ENCODE assay signal across 8 cellular contexts in genomic region chr14:32938719-32939253, GRCh38. TPM values are rescaled to one million over a fixed set of nuclear protein-coding genes. Genes with fewer than 3 reads are reported as not detected.
DNase-seq lines count a peak whose midpoint lies in the region; ATAC-seq, FAIRE-seq and TF ChIP-seq lines count a peak whose summit lies in the region.

Gene NPAS3, plus strand, starts transcription at chr14:32938879.

- no peaks in the 10 kb centered on the region for H3K79me2 ChIP-seq in keratinocyte (ENCODE audit: control insufficient read depth, insufficient read depth, low read length)

- H3K36me3 ChIP-seq in keratinocyte (ENCODE audit: control insufficient read depth in 2 of 2, extremely low read depth in 1 of 2, insufficient read depth in 2 of 2, low read length in 2 of 2) (no peaks in the 10 kb centered on the region), stomach (no peaks in the 10 kb centered on the region)

- H4K20me1 ChIP-seq in keratinocyte (ENCODE audit: control insufficient read depth, extremely low read depth, insufficient read depth, low read length): no peaks in the 10 kb centered on the region

- TF ChIP-seq CTCF in astrocyte of the spinal cord (IDR thresholded peaks at IDR 0.05; ENCODE audit: low read depth, low read length): no peak
- no peak for TF ChIP-seq CTCF in keratinocyte (optimal IDR thresholded peaks at IDR 0.05 in 1 of 3, IDR thresholded peaks at IDR 0.05 in 1 of 3, conservative IDR thresholded peaks at IDR 0.05 in 1 of 3; ENCODE audit: extremely low read depth in 1 of 3, insufficient read depth in 2 of 3, low read length in 3 of 3)
- no peak for TF ChIP-seq CTCF in stomach (IDR thresholded peaks at IDR 0.05)

- no peak for TF ChIP-seq EP300 in stomach (IDR thresholded peaks at IDR 0.05)

- intact Hi-C loops in stomach (cut with DNase I; ENCODE audit: low total_unique reads): no loop called here

- in situ Hi-C loops in astrocyte of the spinal cord (cut with HindIII; ENCODE audit: low sequenced_read_pairs): no loop called here

- H3K9me3 ChIP-seq in keratinocyte (ENCODE audit: control insufficient read depth, low read depth, low read length): no peaks in the 10 kb centered on the region
- H3K9me3 ChIP-seq in stomach: no peaks in the 10 kb centered on the region

- H3K4me2 ChIP-seq in keratinocyte (ENCODE audit: control insufficient read depth, extremely low read depth, insufficient read depth, low read depth, low read length): peak within 1 kb of the TSS; percentile 56

- no peak for FAIRE-seq in keratinocyte (lab: Jason Lieb, UNC)

- DNase-seq in GM03348 (ENCODE audit: low spot score) (peak; percentile 66), astrocyte of the spinal cord (ENCODE audit: low read depth, low spot score) (no peak), keratinocyte (ENCODE audit: low read depth, low spot score) (no peak), stomach (no peak), HuH-7.5 (ENCODE audit: low spot score) (no peak), NCI-H1436 treated with DMSO at 0.1 percent for 48 hours (lab: John Stamatoyannopoulos, UW) (no peak)
- DNase-seq in activated CD4-positive, CD25-positive, alpha-beta regulatory T cell treated with anti-CD3 and anti-CD28 coated beads, Interleukin-2, amount 50 U/mL, for 72 hours: no peak

- H3K9ac ChIP-seq in keratinocyte (ENCODE audit: control insufficient read depth, extremely low read depth, insufficient read depth, low read length): no peak within 1 kb of the TSS

- H3K4me1 ChIP-seq in keratinocyte (ENCODE audit: control insufficient read depth, extremely low read depth, insufficient read depth, low read length) (no peaks in the 10 kb centered on the region), stomach (peaks cover 3 to 45% (median 32%) of the 10 kb centered on the region in 4 donors)

- 0 to 7% (median 1%) methylated on average over 3 to 70 of the region's 92 CpGs for WGBS in stomach, 5 donors

- TF ChIP-seq POLR2A in stomach (IDR thresholded peaks at IDR 0.05): no peak

- H2AFZ ChIP-seq in keratinocyte (ENCODE audit: control insufficient read depth, low read length): no peak within 1 kb of the TSS

- H3K9me1 ChIP-seq in keratinocyte (ENCODE audit: control insufficient read depth, extremely low read depth, insufficient read depth, low read length): no peaks in the 10 kb centered on the region

- H3K27me3 ChIP-seq in keratinocyte (ENCODE audit: control insufficient read depth, extremely low read depth, insufficient read depth, low read length) (peaks cover 63% of the 10 kb centered on the region), stomach (peaks cover 0 to 64% (median 25%) of the 10 kb centered on the region in 3 donors)

- peak; percentile 40 for ATAC-seq in HG02759 (IDR thresholded peaks at IDR 0.05; ENCODE audit: unreplicated experiment)

- H3K27ac ChIP-seq in keratinocyte (ENCODE audit: control insufficient read depth, insufficient read depth, low read length) (no peak within 1 kb of the TSS), stomach (peak within 1 kb of the TSS; percentile 75 to 92 (median 87))

- dilution Hi-C loops in keratinocyte (cut with MboI; ENCODE audit: extremely low pct_ligation_motif_present, low sequenced_read_pairs): no loop called here

- H3K4me3 ChIP-seq in astrocyte of the spinal cord (ENCODE audit: low read depth, low read length) (peak within 1 kb of the TSS; percentile 59), keratinocyte (ENCODE audit: control insufficient read depth in 2 of 3, extremely low read depth in 1 of 3, insufficient read depth in 2 of 3, low read depth in 1 of 3, low read length in 3 of 3) (peak within 1 kb of the TSS; percentile 43 to 65 (median 48)), stomach (peak within 1 kb of the TSS; percentile 60 to 68 (median 64))

RNA-seq across cellular contexts. Expression of gene NPAS3, which starts in this region (rescaled TPM):
- 0.01 to 0.07 TPM (median 0.01 TPM) in 3 replicates for polyA plus RNA-seq in keratinocyte
- polyA plus RNA-seq in keratinocyte (2011; ENCODE audit: low read depth): not detected
- 0.01 TPM in 2 replicates for polyA plus RNA-seq in keratinocyte (2011; cell fraction: cytosol; rRNA removed)
- polyA plus RNA-seq in keratinocyte (2011; cell fraction: nucleus; rRNA removed): 0.03 TPM in 1 of 2 replicates, not detected in the other
- 0.04 TPM in 1 of 2 replicates, not detected in the other for polyA plus RNA-seq in keratinocyte (2012; ENCODE audit: low replicate concordance)
- 0.26 TPM in 1 of 3 replicates, not detected in the others for polyA minus RNA-seq in keratinocyte
- polyA minus RNA-seq in keratinocyte (2011; cell fraction: cytosol; rRNA and poly(A)+ RNA removed): not detected
- polyA minus RNA-seq in keratinocyte (2011; cell fraction: nucleus; rRNA and poly(A)+ RNA removed): 0.39 TPM in 1 of 2 replicates, not detected in the other
- 1 to 10 TPM in 2 of 5 donors, under 1 TPM in 2, not detected in 1; under 0.01 to 7.9 (median 2.0) TPM for total RNA-seq in stomach
- polyA plus RNA-seq in stomach: 1 to 10 TPM in 1 of 3 donors, under 1 TPM in 2; 0.35 to 1.6 (median 0.76) TPM
